In the genomic region with DNA sequence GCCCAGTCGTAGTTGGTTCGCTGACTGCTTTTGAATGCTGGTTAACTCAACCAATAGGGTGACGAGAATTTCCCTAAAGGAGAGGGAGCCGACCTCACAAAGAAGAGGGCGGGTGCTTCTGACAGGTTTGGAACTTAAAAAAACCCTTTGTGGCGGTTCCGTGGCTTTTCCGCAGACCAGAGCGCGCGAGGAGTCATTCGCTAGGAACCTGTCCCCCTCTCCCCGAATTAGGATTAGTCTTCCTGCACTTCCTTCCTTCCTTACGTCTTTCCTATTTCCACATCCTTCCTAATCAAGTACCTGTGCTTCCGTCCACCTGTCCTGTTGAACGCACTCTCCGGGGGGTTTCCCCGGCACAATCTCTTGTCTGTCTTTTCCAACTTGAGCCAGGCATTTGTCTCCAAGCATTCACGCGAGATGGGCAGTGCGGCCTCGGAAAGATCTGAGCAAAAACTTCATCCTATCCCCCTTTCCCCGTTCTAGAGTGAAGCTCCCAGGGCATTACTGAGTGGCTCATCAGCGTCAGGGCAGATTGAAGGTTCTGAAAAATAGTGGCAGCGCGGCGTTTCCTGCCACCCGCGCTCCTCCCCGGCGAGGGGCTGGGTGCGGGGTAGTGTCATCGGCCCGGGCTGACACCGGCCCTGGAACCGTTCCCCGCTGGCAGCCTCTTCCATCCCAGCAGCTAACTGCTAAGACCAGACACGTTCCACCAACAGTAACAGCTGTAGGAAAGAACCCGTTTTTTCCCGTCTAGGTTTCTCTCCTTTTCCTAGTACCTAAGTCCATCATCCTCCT, we compare ENCODE assay signal across 1 cellular context.
TF ChIP-seq lines count a peak whose summit lies in the region.

No MANE protein-coding gene starts in this region.

TF ChIP-seq in GM12878, 131 proteins besides CTCF, POLR2A, EP300 and RAD21 (continued from another document):
- TF ChIP-seq PAX8 (IDR thresholded peaks at IDR 0.05) (no peak), SREBF2 (IDR thresholded peaks at IDR 0.05; ENCODE audit: low read length) (no peak), MYB (IDR thresholded peaks at IDR 0.05; ENCODE audit: borderline replicate concordance, low read depth, low read length) (no peak), TARDBP (IDR thresholded peaks at IDR 0.05; ENCODE audit: borderline replicate concordance) (no peak), KAT2A (conservative IDR thresholded peaks at IDR 0.05; ENCODE audit: control insufficient read depth, low read depth, low read length) (no peak), ZSCAN29 (IDR thresholded peaks at IDR 0.05) (no peak), NFYA (IDR thresholded peaks at IDR 0.05; ENCODE audit: borderline replicate concordance, low read depth, low read length) (peak; percentile 79; the same call in 1 of the 2 replicates), MXI1 (IDR thresholded peaks at IDR 0.05; ENCODE audit: low read depth, low read length) (no peak), KDM1A (IDR thresholded peaks at IDR 0.05; ENCODE audit: borderline replicate concordance) (no peak), MEF2A (IDR thresholded peaks at IDR 0.05; ENCODE audit: insufficient read depth, low read depth, low read length) (no peak), ZNF384 (IDR thresholded peaks at IDR 0.05; ENCODE audit: borderline replicate concordance, low read depth, low read length) (peak; percentile 71), CHD2 (IDR thresholded peaks at IDR 0.05; ENCODE audit: borderline replicate concordance, low read depth, low read length) (peak; percentile 90), SRF (IDR thresholded peaks at IDR 0.05; ENCODE audit: low read depth in 2 of 2, low read length in 2 of 2) (no peak), MYC (IDR thresholded peaks at IDR 0.05; ENCODE audit: insufficient read depth, insufficient read length, insufficient replicate concordance, low read length, severe bottlenecking) (no peak), HDGF (IDR thresholded peaks at IDR 0.05) (no peak), HCFC1 (IDR thresholded peaks at IDR 0.05; ENCODE audit: low read length) (peak; percentile 92; the same call in 1 of the 2 replicates), RFX5 (IDR thresholded peaks at IDR 0.05; ENCODE audit: low read depth, low read length) (no peak)
- TF ChIP-seq, protein P1, sequence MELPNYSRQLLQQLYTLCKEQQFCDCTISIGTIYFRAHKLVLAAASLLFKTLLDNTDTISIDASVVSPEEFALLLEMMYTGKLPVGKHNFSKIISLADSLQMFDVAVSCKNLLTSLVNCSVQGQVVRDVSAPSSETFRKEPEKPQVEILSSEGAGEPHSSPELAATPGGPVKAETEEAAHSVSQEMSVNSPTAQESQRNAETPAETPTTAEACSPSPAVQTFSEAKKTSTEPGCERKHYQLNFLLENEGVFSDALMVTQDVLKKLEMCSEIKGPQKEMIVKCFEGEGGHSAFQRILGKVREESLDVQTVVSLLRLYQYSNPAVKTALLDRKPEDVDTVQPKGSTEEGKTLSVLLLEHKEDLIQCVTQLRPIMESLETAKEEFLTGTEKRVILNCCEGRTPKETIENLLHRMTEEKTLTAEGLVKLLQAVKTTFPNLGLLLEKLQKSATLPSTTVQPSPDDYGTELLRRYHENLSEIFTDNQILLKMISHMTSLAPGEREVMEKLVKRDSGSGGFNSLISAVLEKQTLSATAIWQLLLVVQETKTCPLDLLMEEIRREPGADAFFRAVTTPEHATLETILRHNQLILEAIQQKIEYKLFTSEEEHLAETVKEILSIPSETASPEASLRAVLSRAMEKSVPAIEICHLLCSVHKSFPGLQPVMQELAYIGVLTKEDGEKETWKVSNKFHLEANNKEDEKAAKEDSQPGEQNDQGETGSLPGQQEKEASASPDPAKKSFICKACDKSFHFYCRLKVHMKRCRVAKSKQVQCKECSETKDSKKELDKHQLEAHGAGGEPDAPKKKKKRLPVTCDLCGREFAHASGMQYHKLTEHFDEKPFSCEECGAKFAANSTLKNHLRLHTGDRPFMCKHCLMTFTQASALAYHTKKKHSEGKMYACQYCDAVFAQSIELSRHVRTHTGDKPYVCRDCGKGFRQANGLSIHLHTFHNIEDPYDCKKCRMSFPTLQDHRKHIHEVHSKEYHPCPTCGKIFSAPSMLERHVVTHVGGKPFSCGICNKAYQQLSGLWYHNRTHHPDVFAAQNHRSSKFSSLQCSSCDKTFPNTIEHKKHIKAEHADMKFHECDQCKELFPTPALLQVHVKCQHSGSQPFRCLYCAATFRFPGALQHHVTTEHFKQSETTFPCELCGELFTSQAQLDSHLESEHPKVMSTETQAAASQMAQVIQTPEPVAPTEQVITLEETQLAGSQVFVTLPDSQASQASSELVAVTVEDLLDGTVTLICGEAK (IDR thresholded peaks at IDR 0.05; ENCODE audit: borderline replicate concordance), result peak; percentile 65; the same call in 1 of the 2 replicates
- TF ChIP-seq, protein P2, sequence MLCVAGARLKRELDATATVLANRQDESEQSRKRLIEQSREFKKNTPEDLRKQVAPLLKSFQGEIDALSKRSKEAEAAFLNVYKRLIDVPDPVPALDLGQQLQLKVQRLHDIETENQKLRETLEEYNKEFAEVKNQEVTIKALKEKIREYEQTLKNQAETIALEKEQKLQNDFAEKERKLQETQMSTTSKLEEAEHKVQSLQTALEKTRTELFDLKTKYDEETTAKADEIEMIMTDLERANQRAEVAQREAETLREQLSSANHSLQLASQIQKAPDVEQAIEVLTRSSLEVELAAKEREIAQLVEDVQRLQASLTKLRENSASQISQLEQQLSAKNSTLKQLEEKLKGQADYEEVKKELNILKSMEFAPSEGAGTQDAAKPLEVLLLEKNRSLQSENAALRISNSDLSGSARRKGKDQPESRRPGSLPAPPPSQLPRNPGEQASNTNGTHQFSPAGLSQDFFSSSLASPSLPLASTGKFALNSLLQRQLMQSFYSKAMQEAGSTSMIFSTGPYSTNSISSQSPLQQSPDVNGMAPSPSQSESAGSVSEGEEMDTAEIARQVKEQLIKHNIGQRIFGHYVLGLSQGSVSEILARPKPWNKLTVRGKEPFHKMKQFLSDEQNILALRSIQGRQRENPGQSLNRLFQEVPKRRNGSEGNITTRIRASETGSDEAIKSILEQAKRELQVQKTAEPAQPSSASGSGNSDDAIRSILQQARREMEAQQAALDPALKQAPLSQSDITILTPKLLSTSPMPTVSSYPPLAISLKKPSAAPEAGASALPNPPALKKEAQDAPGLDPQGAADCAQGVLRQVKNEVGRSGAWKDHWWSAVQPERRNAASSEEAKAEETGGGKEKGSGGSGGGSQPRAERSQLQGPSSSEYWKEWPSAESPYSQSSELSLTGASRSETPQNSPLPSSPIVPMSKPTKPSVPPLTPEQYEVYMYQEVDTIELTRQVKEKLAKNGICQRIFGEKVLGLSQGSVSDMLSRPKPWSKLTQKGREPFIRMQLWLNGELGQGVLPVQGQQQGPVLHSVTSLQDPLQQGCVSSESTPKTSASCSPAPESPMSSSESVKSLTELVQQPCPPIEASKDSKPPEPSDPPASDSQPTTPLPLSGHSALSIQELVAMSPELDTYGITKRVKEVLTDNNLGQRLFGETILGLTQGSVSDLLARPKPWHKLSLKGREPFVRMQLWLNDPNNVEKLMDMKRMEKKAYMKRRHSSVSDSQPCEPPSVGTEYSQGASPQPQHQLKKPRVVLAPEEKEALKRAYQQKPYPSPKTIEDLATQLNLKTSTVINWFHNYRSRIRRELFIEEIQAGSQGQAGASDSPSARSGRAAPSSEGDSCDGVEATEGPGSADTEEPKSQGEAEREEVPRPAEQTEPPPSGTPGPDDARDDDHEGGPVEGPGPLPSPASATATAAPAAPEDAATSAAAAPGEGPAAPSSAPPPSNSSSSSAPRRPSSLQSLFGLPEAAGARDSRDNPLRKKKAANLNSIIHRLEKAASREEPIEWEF (IDR thresholded peaks at IDR 0.05; ENCODE audit: insufficient replicate concordance, low read depth, low read length), result no peak
- TF ChIP-seq, protein P3, sequence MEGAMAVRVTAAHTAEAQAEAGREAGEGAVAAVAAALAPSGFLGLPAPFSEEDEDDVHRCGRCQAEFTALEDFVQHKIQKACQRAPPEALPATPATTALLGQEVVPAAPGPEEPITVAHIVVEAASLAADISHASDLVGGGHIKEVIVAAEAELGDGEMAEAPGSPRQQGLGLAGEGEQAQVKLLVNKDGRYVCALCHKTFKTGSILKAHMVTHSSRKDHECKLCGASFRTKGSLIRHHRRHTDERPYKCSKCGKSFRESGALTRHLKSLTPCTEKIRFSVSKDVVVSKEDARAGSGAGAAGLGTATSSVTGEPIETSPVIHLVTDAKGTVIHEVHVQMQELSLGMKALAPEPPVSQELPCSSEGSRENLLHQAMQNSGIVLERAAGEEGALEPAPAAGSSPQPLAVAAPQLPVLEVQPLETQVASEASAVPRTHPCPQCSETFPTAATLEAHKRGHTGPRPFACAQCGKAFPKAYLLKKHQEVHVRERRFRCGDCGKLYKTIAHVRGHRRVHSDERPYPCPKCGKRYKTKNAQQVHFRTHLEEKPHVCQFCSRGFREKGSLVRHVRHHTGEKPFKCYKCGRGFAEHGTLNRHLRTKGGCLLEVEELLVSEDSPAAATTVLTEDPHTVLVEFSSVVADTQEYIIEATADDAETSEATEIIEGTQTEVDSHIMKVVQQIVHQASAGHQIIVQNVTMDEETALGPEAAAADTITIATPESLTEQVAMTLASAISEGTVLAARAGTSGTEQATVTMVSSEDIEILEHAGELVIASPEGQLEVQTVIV (IDR thresholded peaks at IDR 0.05; ENCODE audit: borderline replicate concordance, partially characterized antibody), result no peak
- TF ChIP-seq, protein P4, sequence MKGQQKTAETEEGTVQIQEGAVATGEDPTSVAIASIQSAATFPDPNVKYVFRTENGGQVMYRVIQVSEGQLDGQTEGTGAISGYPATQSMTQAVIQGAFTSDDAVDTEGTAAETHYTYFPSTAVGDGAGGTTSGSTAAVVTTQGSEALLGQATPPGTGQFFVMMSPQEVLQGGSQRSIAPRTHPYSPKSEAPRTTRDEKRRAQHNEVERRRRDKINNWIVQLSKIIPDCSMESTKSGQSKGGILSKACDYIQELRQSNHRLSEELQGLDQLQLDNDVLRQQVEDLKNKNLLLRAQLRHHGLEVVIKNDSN (IDR thresholded peaks at IDR 0.05; ENCODE audit: borderline replicate concordance, extremely low read length, insufficient read depth, low read depth, low read length), result no peak
- TF ChIP-seq, protein P5, sequence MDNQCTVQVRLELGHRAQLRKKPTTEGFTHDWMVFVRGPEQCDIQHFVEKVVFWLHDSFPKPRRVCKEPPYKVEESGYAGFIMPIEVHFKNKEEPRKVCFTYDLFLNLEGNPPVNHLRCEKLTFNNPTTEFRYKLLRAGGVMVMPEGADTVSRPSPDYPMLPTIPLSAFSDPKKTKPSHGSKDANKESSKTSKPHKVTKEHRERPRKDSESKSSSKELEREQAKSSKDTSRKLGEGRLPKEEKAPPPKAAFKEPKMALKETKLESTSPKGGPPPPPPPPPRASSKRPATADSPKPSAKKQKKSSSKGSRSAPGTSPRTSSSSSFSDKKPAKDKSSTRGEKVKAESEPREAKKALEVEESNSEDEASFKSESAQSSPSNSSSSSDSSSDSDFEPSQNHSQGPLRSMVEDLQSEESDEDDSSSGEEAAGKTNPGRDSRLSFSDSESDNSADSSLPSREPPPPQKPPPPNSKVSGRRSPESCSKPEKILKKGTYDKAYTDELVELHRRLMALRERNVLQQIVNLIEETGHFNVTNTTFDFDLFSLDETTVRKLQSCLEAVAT (IDR thresholded peaks at IDR 0.05), result no peak
- TF ChIP-seq, protein P6, sequence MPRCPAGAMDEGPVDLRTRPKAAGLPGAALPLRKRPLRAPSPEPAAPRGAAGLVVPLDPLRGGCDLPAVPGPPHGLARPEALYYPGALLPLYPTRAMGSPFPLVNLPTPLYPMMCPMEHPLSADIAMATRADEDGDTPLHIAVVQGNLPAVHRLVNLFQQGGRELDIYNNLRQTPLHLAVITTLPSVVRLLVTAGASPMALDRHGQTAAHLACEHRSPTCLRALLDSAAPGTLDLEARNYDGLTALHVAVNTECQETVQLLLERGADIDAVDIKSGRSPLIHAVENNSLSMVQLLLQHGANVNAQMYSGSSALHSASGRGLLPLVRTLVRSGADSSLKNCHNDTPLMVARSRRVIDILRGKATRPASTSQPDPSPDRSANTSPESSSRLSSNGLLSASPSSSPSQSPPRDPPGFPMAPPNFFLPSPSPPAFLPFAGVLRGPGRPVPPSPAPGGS (IDR thresholded peaks at IDR 0.05; ENCODE audit: borderline replicate concordance, insufficient read depth, low read depth, low read length, poor library complexity, severe bottlenecking), result no peak
